1 cellular context compared by ENCODE assay signal in the genomic region with DNA sequence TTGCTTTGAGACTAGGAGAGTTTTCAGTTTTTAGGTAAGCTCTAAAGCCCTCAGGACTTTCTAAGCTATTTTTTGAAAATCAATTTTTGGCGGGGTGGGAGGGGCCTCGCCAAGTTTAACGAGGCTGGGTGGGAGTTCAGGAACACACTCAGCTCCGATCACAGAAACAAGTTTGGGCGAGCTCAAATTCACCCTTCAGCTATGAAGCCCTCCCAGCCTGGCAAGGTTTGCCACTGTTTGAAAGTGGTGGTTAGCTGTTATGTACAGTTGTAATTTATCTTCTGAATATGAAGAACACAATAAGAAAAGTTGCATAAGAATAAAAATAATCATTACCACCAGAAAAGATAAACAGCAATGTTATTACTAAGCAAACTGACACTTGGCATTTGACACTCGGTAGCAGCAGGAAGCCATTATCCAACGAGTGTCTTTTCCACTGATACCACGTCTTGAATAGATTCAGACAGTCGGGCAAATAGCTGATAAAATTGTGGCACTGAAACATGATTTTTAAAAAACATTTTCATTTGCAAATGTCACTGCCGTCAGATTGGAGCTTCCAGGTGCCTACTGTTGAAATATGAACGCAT.
TF ChIP-seq lines count a peak whose summit lies in the region.

No MANE protein-coding gene starts in this region.

TF ChIP-seq in SK-N-SH treated with all-trans-retinoic acid at 6 μM for 48 hours, 23 proteins besides CTCF, POLR2A, EP300 and RAD21 (continued from another document):
- TF ChIP-seq CREB5 (CRISPR knock-in tag; IDR thresholded peaks at IDR 0.05; ENCODE audit: low read depth), result no peak
- TF ChIP-seq RARB (CRISPR knock-in tag; IDR thresholded peaks at IDR 0.05), result no peak
- no peak for TF ChIP-seq ESRRG (CRISPR knock-in tag; IDR thresholded peaks at IDR 0.05)
- no peak for TF ChIP-seq PPARA (CRISPR knock-in tag; IDR thresholded peaks at IDR 0.05; ENCODE audit: borderline replicate concordance)
- TF ChIP-seq GLIS3 (CRISPR knock-in tag; IDR thresholded peaks at IDR 0.05), result no peak
- TF ChIP-seq POU6F1 (CRISPR knock-in tag; IDR thresholded peaks at IDR 0.05; ENCODE audit: borderline replicate concordance, low read depth), result no peak
- TF ChIP-seq ZNF565 (CRISPR knock-in tag; conservative IDR thresholded peaks at IDR 0.05; ENCODE audit: low read depth), result no peak
- no peak for TF ChIP-seq ISL1 (CRISPR knock-in tag; IDR thresholded peaks at IDR 0.05)
- TF ChIP-seq, protein P1, sequence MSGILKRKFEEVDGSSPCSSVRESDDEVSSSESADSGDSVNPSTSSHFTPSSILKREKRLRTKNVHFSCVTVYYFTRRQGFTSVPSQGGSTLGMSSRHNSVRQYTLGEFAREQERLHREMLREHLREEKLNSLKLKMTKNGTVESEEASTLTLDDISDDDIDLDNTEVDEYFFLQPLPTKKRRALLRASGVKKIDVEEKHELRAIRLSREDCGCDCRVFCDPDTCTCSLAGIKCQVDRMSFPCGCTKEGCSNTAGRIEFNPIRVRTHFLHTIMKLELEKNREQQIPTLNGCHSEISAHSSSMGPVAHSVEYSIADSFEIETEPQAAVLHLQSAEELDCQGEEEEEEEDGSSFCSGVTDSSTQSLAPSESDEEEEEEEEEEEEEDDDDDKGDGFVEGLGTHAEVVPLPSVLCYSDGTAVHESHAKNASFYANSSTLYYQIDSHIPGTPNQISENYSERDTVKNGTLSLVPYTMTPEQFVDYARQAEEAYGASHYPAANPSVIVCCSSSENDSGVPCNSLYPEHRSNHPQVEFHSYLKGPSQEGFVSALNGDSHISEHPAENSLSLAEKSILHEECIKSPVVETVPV (CRISPR knock-in tag; IDR thresholded peaks at IDR 0.05), result no peak
- TF ChIP-seq ARNTL (CRISPR knock-in tag; IDR thresholded peaks at IDR 0.05; ENCODE audit: borderline replicate concordance, low read depth), result no peak
- TF ChIP-seq TOX (CRISPR knock-in tag; IDR thresholded peaks at IDR 0.05; ENCODE audit: borderline replicate concordance), result no peak
- TF ChIP-seq ZC3H10 (CRISPR knock-in tag; IDR thresholded peaks at IDR 0.05), result no peak
- TF ChIP-seq ZFP30 (CRISPR knock-in tag; IDR thresholded peaks at IDR 0.05), result no peak
- TF ChIP-seq BACH2 (CRISPR knock-in tag; IDR thresholded peaks at IDR 0.05; ENCODE audit: borderline replicate concordance), result no peak
